In genomic region chr1:40315239-40315794, GRCh38 we compare ENCODE assay signal across 8 cellular contexts. TPM values are rescaled to one million over a fixed set of nuclear protein-coding genes. Genes with fewer than 3 reads are reported as not detected.
A peak's percentile ranks its signal among the peaks of the same experiment; 100 is the strongest.
DNase-seq lines count a peak whose midpoint lies in the region; ATAC-seq and TF ChIP-seq lines count a peak whose summit lies in the region.

No MANE protein-coding gene starts in this region.

- H3K4me1 ChIP-seq in esophagus squamous epithelium (peaks cover 18 to 32% (median 26%) of the 10 kb centered on the region in 3 donors), muscle layer of colon (ENCODE audit: insufficient read depth, low read length) (peaks cover 4% of the 10 kb centered on the region)

- H3K36me3 ChIP-seq in esophagus squamous epithelium (no peaks in the 10 kb centered on the region), muscle layer of colon (ENCODE audit: insufficient read depth, low read length) (no peaks in the 10 kb centered on the region)

- H3K9ac ChIP-seq in muscle layer of colon (ENCODE audit: low read length): no peak overlapping the region

- peak in 72 of 76 experiments; percentile 14 to 83 (median 60) for DNase-seq in HUDEP-2 (lab: John Stamatoyannopoulos, UW; ENCODE audit: unreplicated experiment in 76 of 76)
- peak; percentile 93 for DNase-seq in OCI-M1 (lab: John Stamatoyannopoulos, UW)
- DNase-seq in activated T-cell treated with anti-CD3 and anti-CD28 coated beads, Interleukin-2, amount 50 U/mL, for 48 hours: peak; percentile 92 to 94
- DNase-seq in esophagus squamous epithelium (lab: John Stamatoyannopoulos, UW): peak; percentile 46
- DNase-seq in stimulated activated CD8-positive, alpha-beta memory T cell treated with anti-CD3 and anti-CD28 coated beads, Interleukin-4, amount 100 ng/mL, for 24 hours (ENCODE audit: low read depth): peak; percentile 76
- DNase-seq in OCI-M2 (lab: John Stamatoyannopoulos, UW; ENCODE audit: unreplicated experiment): no peak

- H3K9me3 ChIP-seq in esophagus squamous epithelium: no peaks in the 10 kb centered on the region
- H3K9me3 ChIP-seq in muscle layer of colon (ENCODE audit: low read length): no peaks in the 10 kb centered on the region

- TF ChIP-seq CTCF in esophagus squamous epithelium (IDR thresholded peaks at IDR 0.05): peak; percentile 92 to 98 (median 95)

- H3K27me3 ChIP-seq in esophagus squamous epithelium (peaks cover 0 to 66% (median 9%) of the 10 kb centered on the region in 4 donors), muscle layer of colon (ENCODE audit: control insufficient read depth in 1 of 2, insufficient read depth in 2 of 2, low read length in 2 of 2) (peaks cover 13 to 24% of the 10 kb centered on the region in 2 donors)

- intact Hi-C loops in esophagus squamous epithelium (cut with DNase I): no loop called here

- WGBS in esophagus squamous epithelium, 2 donors: 2% methylated on average over 8 to 9 of the region's 42 CpGs

- H3K27ac ChIP-seq in esophagus squamous epithelium (peak overlapping the region in 2 of 4 donors; percentile 13 to 47), muscle layer of colon (ENCODE audit: low read depth, low read length) (peak overlapping the region; percentile 52)

- peak overlapping the region; percentile 22 to 70 (median 46) for H3K4me3 ChIP-seq in esophagus squamous epithelium
- peak overlapping the region; percentile 54 for H3K4me3 ChIP-seq in muscle layer of colon (ENCODE audit: low read depth in 1 of 2, low read length in 2 of 2)

- ATAC-seq in GM18511 (IDR thresholded peaks at IDR 0.05; ENCODE audit: unreplicated experiment): peak; percentile 55

- peak in 1 of 4 donors; percentile 36 for TF ChIP-seq POLR2A in esophagus squamous epithelium (IDR thresholded peaks at IDR 0.05)

RNA-seq across cellular contexts. Expression of gene COL9A2, which starts 1.8 kb away (rescaled TPM):
- total RNA-seq in esophagus squamous epithelium: 1 to 10 TPM in 2 of 4 donors, under 1 TPM in 1, not detected in 1; 0.26 to 4.0 (median 2.1) TPM

RNA-seq across cellular contexts. Expression of gene ZMPSTE24, which starts 57.3 kb away (rescaled TPM):
- 10 to 100 TPM; 26.2 to 47.1 (median 39.0) TPM for total RNA-seq in esophagus squamous epithelium

RNA-seq across cellular contexts. Expression of gene SMAP2, which starts 58.2 kb away (rescaled TPM):
- total RNA-seq in esophagus squamous epithelium: 10 to 100 TPM; 15.1 to 34.9 (median 23.8) TPM
